ENCODE assay signal across 16 cellular contexts in genomic region chr10:6781133-6781770, GRCh38.
DNase-seq lines count a peak whose midpoint lies in the region; ATAC-seq, FAIRE-seq and TF ChIP-seq lines count a peak whose summit lies in the region.
"Had no signal": no experiment of that assay in that cellular context is flagged by ENCODE, and none has a peak within 500 bp of the region (broad histone marks: within the 10 kb centered on the region; RNA-seq: fewer than 3 reads in every experiment).

No MANE protein-coding gene starts in this region.

- H3K79me2 ChIP-seq in H1 (ENCODE audit: control insufficient read depth in 1 of 2, insufficient read depth in 2 of 2, low read length in 2 of 2): no peaks in the 10 kb centered on the region

- no peak overlapping the region for H4K5ac ChIP-seq in H1 (ENCODE audit: insufficient read length, low read depth, low read length)

- H2BK20ac ChIP-seq in H1 (ENCODE audit: low read length): 0 out of 2 replicates have a peak overlapping the region, but pooled peaks have one; percentile 23

- no peak overlapping the region for H3K4me2 ChIP-seq in H1 (ENCODE audit: insufficient read depth in 1 of 2, low read depth in 2 of 2, low read length in 2 of 2)

- H2AFZ ChIP-seq in H1 (ENCODE audit: low read length): 0 out of 2 replicates have a peak overlapping the region, but pooled peaks have one; percentile 42

- peak; percentile 65 for ATAC-seq in GM18498 (IDR thresholded peaks at IDR 0.05; ENCODE audit: unreplicated experiment)
- ATAC-seq in GM21381 (IDR thresholded peaks at IDR 0.05; ENCODE audit: unreplicated experiment): peak; percentile 63
- ATAC-seq in HG03108 (IDR thresholded peaks at IDR 0.05; ENCODE audit: unreplicated experiment): peak; percentile 49
- ATAC-seq in naive thymus-derived CD4-positive, alpha-beta T cell: no peak
- ATAC-seq: activated CD8-positive, alpha-beta T cell treated with anti-CD3 and anti-CD28 coated beads for 36 hours had no signal

- H2BK12ac ChIP-seq in H1 (ENCODE audit: low read depth, low read length): no peak overlapping the region; the same call in 1 of the 2 replicates

- H3K27ac Mint-ChIP-seq in naive thymus-derived CD4-positive, alpha-beta T cell: no peak overlapping the region
- no peak overlapping the region for H3K27ac Mint-ChIP-seq in CD4-positive, alpha-beta memory T cell
- H3K27ac Mint-ChIP-seq: activated CD8-positive, alpha-beta T cell treated with anti-CD3 and anti-CD28 coated beads for 36 hours had no signal

- no peak for FAIRE-seq in H1 (lab: Jason Lieb, UNC)

- 77% methylated on average over 3 of the region's 3 CpGs; no CpG with 5 or more reads in 1 of the 2 experiments for WGBS in H1 (ENCODE audit: extremely low coverage in 1 of 2, insufficient coverage in 1 of 2, insufficient read length in 1 of 2, insufficient replicate concordance in 2 of 2, low coverage in 1 of 2, low lambda C conversion rate in 2 of 2, missing lambda C conversion rate in 1 of 2), 2 experiments

- no peak overlapping the region for H3K9ac ChIP-seq in H1 (replicated peaks in 1 of 4; ENCODE audit: extremely low read depth in 1 of 4, low read depth in 3 of 4, low read length in 3 of 4)

- DNase-seq in H1 (ENCODE audit: low read depth in 1 of 2, low spot score in 2 of 2): no peak
- no peak for DNase-seq in naive thymus-derived CD4-positive, alpha-beta T cell
- no peak for DNase-seq in GF-D8 (lab: John Stamatoyannopoulos, UW)
- no peak for DNase-seq in CD4-positive, alpha-beta memory T cell
- no peak for DNase-seq in stimulated activated CD4-positive, alpha-beta T cell treated with anti-CD3 and anti-CD28 coated beads, Interleukin-2, amount 100 ng/mL, for 24 hours
- DNase-seq: activated CD8-positive, alpha-beta T cell treated with anti-CD3 and anti-CD28 coated beads for 36 hours; activated effector memory CD4-positive, alpha-beta T cell treated with anti-CD3 and anti-CD28 coated beads, Interleukin-2, amount 50 U/mL, for 16 hours; KG1; NCI-H1930; NCI-H748 treated with DMSO at 0.1 percent for 48 hours; SHP77 treated with DMSO at 0.1 percent for 48 hours; stomach had no signal

- no peak for TF ChIP-seq POLR2A in H1 (IDR thresholded peaks at IDR 0.05; ENCODE audit: control extremely low read depth in 1 of 2, low read depth in 2 of 2, low read length in 2 of 2)

- no peak overlapping the region for H3K27ac ChIP-seq in H1 (ENCODE audit: low read depth, low read length)
- no peak overlapping the region for H3K27ac ChIP-seq in naive thymus-derived CD4-positive, alpha-beta T cell (ENCODE audit: low read depth, low read length)
- H3K27ac ChIP-seq in CD4-positive, alpha-beta memory T cell (ENCODE audit: low read depth, low read length): no peak overlapping the region
- H3K27ac ChIP-seq: stomach had no signal

- no peak overlapping the region for H2BK120ac ChIP-seq in H1 (replicated peaks; ENCODE audit: low read depth, low read length)

- intact Hi-C loops in naive thymus-derived CD4-positive, alpha-beta T cell (cut with micrococcal nuclease): no loop called here
- intact Hi-C loops in CD4-positive, alpha-beta memory T cell (cut with micrococcal nuclease): no loop called here

- H2BK5ac ChIP-seq in H1 (ENCODE audit: low read depth, low read length): no peak overlapping the region

- no peak overlapping the region for H4K8ac ChIP-seq in H1 (ENCODE audit: extremely low read depth, insufficient read depth, low read length)

- no peaks in the 10 kb centered on the region for H3K27me3 ChIP-seq in H1 (replicated peaks in 1 of 4; ENCODE audit: control insufficient read depth in 3 of 4, extremely low read depth in 1 of 4, insufficient read depth in 3 of 4, low read length in 3 of 4)
- peaks cover 0 to 6% of the 10 kb centered on the region in 2 donors for H3K27me3 ChIP-seq in naive thymus-derived CD4-positive, alpha-beta T cell (ENCODE audit: control insufficient read depth in 2 of 2, insufficient read depth in 2 of 2, low read length in 2 of 2)
- H3K27me3 ChIP-seq in CD4-positive, alpha-beta memory T cell (ENCODE audit: insufficient read depth, low read length): no peaks in the 10 kb centered on the region

- H3K9me3 Mint-ChIP-seq in naive thymus-derived CD4-positive, alpha-beta T cell: peaks cover 0 to 2% (median 0%) of the 10 kb centered on the region in 11 donors
- H3K9me3 Mint-ChIP-seq in CD4-positive, alpha-beta memory T cell: peaks cover 0 to 6% (median 0%) of the 10 kb centered on the region in 8 donors
- H3K9me3 Mint-ChIP-seq: activated CD8-positive, alpha-beta T cell treated with anti-CD3 and anti-CD28 coated beads for 36 hours; neural crest cell had no signal

- no peak overlapping the region for H2BK15ac ChIP-seq in H1 (ENCODE audit: low read length)

- H3K27me3 Mint-ChIP-seq in naive thymus-derived CD4-positive, alpha-beta T cell: peaks cover 29 to 51% (median 39%) of the 10 kb centered on the region in 5 donors
- peaks cover 29 to 38% of the 10 kb centered on the region in 2 donors for H3K27me3 Mint-ChIP-seq in CD4-positive, alpha-beta memory T cell

- no peaks in the 10 kb centered on the region for H3K36me3 Mint-ChIP-seq in naive thymus-derived CD4-positive, alpha-beta T cell
- H3K36me3 Mint-ChIP-seq in CD4-positive, alpha-beta memory T cell: no peaks in the 10 kb centered on the region

- H3K56ac ChIP-seq in H1 (replicated peaks; ENCODE audit: insufficient read length, low read depth, low read length): no peak overlapping the region

- POLR2A ChIA-PET in H1 (lab: Charles Lee; ENCODE audit: partially characterized antibody): interaction anchor here (0.7 kb wide), 1 partner anchor 64 kb away, joined by 3 read pairs; no protein-coding TSS in a partner anchor
- POLR2A ChIA-PET in naive thymus-derived CD4-positive, alpha-beta T cell (lab: Charles Lee): no interaction called here
- POLR2A ChIA-PET in CD4-positive, alpha-beta memory T cell (lab: Charles Lee; ENCODE audit: partially characterized antibody): no interaction called here

- no peaks in the 10 kb centered on the region for H3K79me1 ChIP-seq in H1 (ENCODE audit: low read depth, low read length)

- no peaks in the 10 kb centered on the region for H4K20me1 ChIP-seq in H1 (replicated peaks in 1 of 2; ENCODE audit: control insufficient read depth in 1 of 2, insufficient read depth in 2 of 2, low read length in 2 of 2)

- CTCF ChIA-PET in H1 (lab: Charles Lee; ENCODE audit: partially characterized antibody): no interaction called here
- CTCF ChIA-PET in naive thymus-derived CD4-positive, alpha-beta T cell (lab: Charles Lee): no interaction called here
- CTCF ChIA-PET in CD4-positive, alpha-beta memory T cell (lab: Charles Lee; ENCODE audit: partially characterized antibody): no interaction called here

- peaks cover 0 to 6% (median 3%) of the 10 kb centered on the region in 4 experiments; a peak in 5 of 7 replicates for H3K4me1 ChIP-seq in H1 (replicated peaks in 1 of 4; ENCODE audit: control insufficient read depth in 3 of 4, insufficient read depth in 4 of 4, low read length in 3 of 4)
- H3K4me1 ChIP-seq in naive thymus-derived CD4-positive, alpha-beta T cell (ENCODE audit: control insufficient read depth in 2 of 2, insufficient read depth in 2 of 2, low read length in 2 of 2): no peaks in the 10 kb centered on the region
- no peaks in the 10 kb centered on the region for H3K4me1 ChIP-seq in CD4-positive, alpha-beta memory T cell (ENCODE audit: insufficient read depth, low read length)

- H3K4me3 Mint-ChIP-seq in naive thymus-derived CD4-positive, alpha-beta T cell: no peak overlapping the region
- no peak overlapping the region for H3K4me3 Mint-ChIP-seq in CD4-positive, alpha-beta memory T cell
- H3K4me3 Mint-ChIP-seq: activated CD8-positive, alpha-beta T cell treated with anti-CD3 and anti-CD28 coated beads for 36 hours; neural crest cell had no signal

- H3K4ac ChIP-seq in H1 (replicated peaks; ENCODE audit: insufficient read length, low read depth, low read length): no peak overlapping the region

- H3K14ac ChIP-seq in H1 (ENCODE audit: insufficient read length): no peak overlapping the region

- H4K91ac ChIP-seq in H1 (replicated peaks; ENCODE audit: insufficient read length, low read length): no peak overlapping the region

- TF ChIP-seq EP300 in H1 (IDR thresholded peaks at IDR 0.05; ENCODE audit: borderline replicate concordance in 1 of 2, low read depth in 2 of 2, low read length in 2 of 2): no peak

- H2AK5ac ChIP-seq in H1 (ENCODE audit: low read depth, low read length): no peak overlapping the region

- H3K36me3 ChIP-seq in H1 (ENCODE audit: control insufficient read depth in 2 of 4, insufficient read depth in 4 of 4, low read length in 3 of 4): no peaks in the 10 kb centered on the region
- no peaks in the 10 kb centered on the region for H3K36me3 ChIP-seq in naive thymus-derived CD4-positive, alpha-beta T cell (ENCODE audit: control insufficient read depth in 2 of 3, insufficient read depth in 3 of 3, low read length in 3 of 3)
- H3K36me3 ChIP-seq in CD4-positive, alpha-beta memory T cell (ENCODE audit: insufficient read depth, low read length): no peaks in the 10 kb centered on the region
- H3K36me3 ChIP-seq: stomach had no signal

- no peak overlapping the region for H3K18ac ChIP-seq in H1 (ENCODE audit: extremely low read depth, low read length)

- TF ChIP-seq CTCF in H1 (IDR thresholded peaks at IDR 0.05; ENCODE audit: control extremely low read depth in 1 of 3, insufficient read depth in 1 of 3, low read depth in 1 of 3, low read length in 3 of 3): no peak

- no peak overlapping the region for H3K4me3 ChIP-seq in H1 (ENCODE audit: extremely low read depth in 1 of 4, insufficient read depth in 2 of 4, low read depth in 3 of 4, low read length in 4 of 4)
- no peak overlapping the region for H3K4me3 ChIP-seq in naive thymus-derived CD4-positive, alpha-beta T cell (ENCODE audit: low read length)
- no peak overlapping the region for H3K4me3 ChIP-seq in CD4-positive, alpha-beta memory T cell (ENCODE audit: low read length in 2 of 2)
- H3K4me3 ChIP-seq: stomach had no signal

- no peak for TF ChIP-seq RAD21 in H1 (IDR thresholded peaks at IDR 0.05 in 1 of 2, conservative IDR thresholded peaks at IDR 0.05 in 1 of 2; ENCODE audit: low read depth in 2 of 2, low read length in 2 of 2)

- no peaks in the 10 kb centered on the region for H3K4me1 Mint-ChIP-seq in naive thymus-derived CD4-positive, alpha-beta T cell
- no peaks in the 10 kb centered on the region for H3K4me1 Mint-ChIP-seq in CD4-positive, alpha-beta memory T cell

- no peaks in the 10 kb centered on the region for H3K9me3 ChIP-seq in H1 (ENCODE audit: insufficient read depth in 2 of 2, low read depth in 1 of 2, low read length in 1 of 2)
- no peaks in the 10 kb centered on the region for H3K9me3 ChIP-seq in naive thymus-derived CD4-positive, alpha-beta T cell (ENCODE audit: control insufficient read depth in 2 of 3, low read length in 3 of 3)
- H3K9me3 ChIP-seq in CD4-positive, alpha-beta memory T cell (ENCODE audit: control insufficient read depth in 1 of 2, low read length in 2 of 2): no peaks in the 10 kb centered on the region
- H3K9me3 ChIP-seq: stomach had no signal

- H3K23ac ChIP-seq in H1 (ENCODE audit: insufficient read length): no peak overlapping the region

- H3K23me2 ChIP-seq in H1 (ENCODE audit: low read depth, low read length): peaks cover 6% of the 10 kb centered on the region; the same call in 1 of the 2 replicates

TF ChIP-seq in H1, 55 proteins besides CTCF, POLR2A, EP300 and RAD21 (continues in another document):
- TF ChIP-seq SP2 (IDR thresholded peaks at IDR 0.05; ENCODE audit: low read length): no peak
- TF ChIP-seq CHD2 (IDR thresholded peaks at IDR 0.05; ENCODE audit: low read length): no peak
- no peak for TF ChIP-seq TBP (IDR thresholded peaks at IDR 0.05; ENCODE audit: low read depth, low read length)
